In genomic region chr5:50302815-50303490, GRCh38 we compare ENCODE assay signal across 16 cellular contexts.
DNase-seq lines count a peak whose midpoint lies in the region; ATAC-seq, FAIRE-seq and TF ChIP-seq lines count a peak whose summit lies in the region.
"Had no signal": no experiment of that assay in that cellular context is flagged by ENCODE, and none has a peak within 500 bp of the region (broad histone marks: within the 10 kb centered on the region; RNA-seq: fewer than 3 reads in every experiment).

No MANE protein-coding gene starts in this region.

- H3K36me3 ChIP-seq in MG63 (no peaks in the 10 kb centered on the region), bronchial epithelial cell (ENCODE audit: control insufficient read depth, insufficient read depth, low read length) (no peaks in the 10 kb centered on the region)
- H3K36me3 ChIP-seq: heart left ventricle, lower lobe of right lung, neutrophil had no signal

- DNase-seq in ELR (ENCODE audit: low read depth) (peak; percentile 75), MG63 (peak; percentile 32), bronchial epithelial cell (ENCODE audit: low read depth) (peak; percentile 98), renal cortical epithelial cell (ENCODE audit: low read depth) (peak; percentile 1), NCI-H2081 treated with DMSO at 0.1 percent for 48 hours (lab: John Stamatoyannopoulos, UW) (no peak), NCI-H1694 treated with DMSO at 0.1 percent for 48 hours (lab: John Stamatoyannopoulos, UW) (no peak)
- DNase-seq: activated naive CD4-positive, alpha-beta T cell treated with anti-CD3 and anti-CD28 coated beads, Interleukin-2, amount 50 U/mL, for 16 hours; CD4-positive, alpha-beta memory T cell; central memory CD4-positive, alpha-beta T cell; heart left ventricle; lower lobe of right lung; NCI-H1417; NCI-H526; SHP77 had no signal

- TF ChIP-seq CTCF in bronchial epithelial cell (IDR thresholded peaks at IDR 0.05; ENCODE audit: insufficient read depth, low read length, severe bottlenecking) = no peak

- FAIRE-seq in bronchial epithelial cell (lab: Jason Lieb, UNC) = peak; percentile 47

- no peaks in the 10 kb centered on the region for H3K27me3 ChIP-seq in MG63
- no peaks in the 10 kb centered on the region for H3K27me3 ChIP-seq in bronchial epithelial cell (ENCODE audit: control insufficient read depth, insufficient read depth, low read length)
- H3K27me3 ChIP-seq: neutrophil had no signal

- no peak for ATAC-seq in HG03439 (IDR thresholded peaks at IDR 0.05; ENCODE audit: unreplicated experiment)
- ATAC-seq: heart left ventricle, lower lobe of right lung had no signal

- no peaks in the 10 kb centered on the region for H3K9me3 ChIP-seq in MG63
- H3K9me3 ChIP-seq: lower lobe of right lung, neutrophil had no signal

- H3K4me3 ChIP-seq in MG63 = no peak overlapping the region
- H3K4me3 ChIP-seq in bronchial epithelial cell (ENCODE audit: low read depth, low read length) = no peak overlapping the region
- H3K4me3 ChIP-seq: heart left ventricle, lower lobe of right lung had no signal

Comparison
In these comparisons a context has a peak if more than half of its experiments do, and no peak if none do; other contexts are left out.
1. DNase-seq: peak in ELR (single experiment), MG63 (single experiment), bronchial epithelial cell (single experiment) and renal cortical epithelial cell (single experiment); none in NCI-H2081 treated with DMSO at 0.1 percent for 48 hours (single experiment) and NCI-H1694 treated with DMSO at 0.1 percent for 48 hours (single experiment).